16 cellular contexts compared by ENCODE assay signal in the genomic region with DNA sequence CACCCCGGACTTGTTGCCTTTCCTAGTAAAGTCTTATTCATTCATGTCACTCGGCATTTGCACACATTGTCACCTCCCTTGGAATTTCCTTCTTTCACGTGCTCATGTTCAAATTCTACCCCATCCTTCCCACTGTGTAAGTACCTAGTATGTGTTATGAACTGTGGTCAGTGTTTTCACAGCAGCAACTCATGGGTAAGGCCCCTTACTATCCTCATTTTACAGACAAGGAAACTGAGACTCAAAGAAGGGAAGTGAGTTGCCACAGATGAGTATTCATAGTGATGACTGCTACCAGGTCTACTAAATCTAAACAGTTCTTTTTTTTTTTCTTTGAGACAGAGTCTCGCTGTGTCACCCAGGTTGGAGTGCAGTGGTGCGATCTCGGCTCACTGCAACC.
"Had no signal": no experiment of that assay in that cellular context is flagged by ENCODE, and none has a peak within 500 bp of the region (broad histone marks: within the 10 kb centered on the region; RNA-seq: fewer than 3 reads in every experiment).

No MANE protein-coding gene starts in this region.

- H3K27me3 Mint-ChIP-seq: activated CD4-positive, alpha-beta T cell treated with anti-CD3 and anti-CD28 coated beads for 36 hours; activated CD8-positive, alpha-beta T cell treated with anti-CD3 and anti-CD28 coated beads for 36 hours; naive thymus-derived CD4-positive, alpha-beta T cell; stimulated activated naive CD8-positive, alpha-beta T cell treated with anti-CD3 and anti-CD28 coated beads, Interleukin-15, amount 100 ng/mL, for 72 hours had no signal

- H3K9me3 Mint-ChIP-seq: activated CD8-positive, alpha-beta T cell treated with anti-CD3 and anti-CD28 coated beads for 36 hours; activated naive CD4-positive, alpha-beta T cell treated with anti-CD3 and anti-CD28 coated beads, Interleukin-2, amount 10 ng/mL, durations not matched to agents 7 days and 5 days; activated T-helper 2 cell treated with anti-CD3 and anti-CD28 coated beads, Interferon-gamma antibody, Interleukin-2, Interleukin-4, amounts not matched to agents 10 μg/mL and 5 μg/mL and 100 μg/mL, durations not matched to agents 14 hours and 24 hours and 36 hours; stimulated activated naive CD8-positive, alpha-beta T cell treated with anti-CD3 and anti-CD28 coated beads, Interleukin-15, amount 100 ng/mL, for 72 hours had no signal

- H3K36me3 Mint-ChIP-seq: activated naive CD4-positive, alpha-beta T cell treated with anti-CD3 and anti-CD28 coated beads, Interleukin-2, amount 10 ng/mL, durations not matched to agents 7 days and 5 days; naive thymus-derived CD4-positive, alpha-beta T cell had no signal

- H3K4me3 Mint-ChIP-seq: activated CD4-positive, alpha-beta T cell treated with anti-CD3 and anti-CD28 coated beads for 36 hours; activated CD8-positive, alpha-beta T cell treated with anti-CD3 and anti-CD28 coated beads for 36 hours; activated naive CD4-positive, alpha-beta T cell treated with anti-CD3 and anti-CD28 coated beads, Interleukin-2, amount 10 ng/mL, durations not matched to agents 7 days and 5 days; naive thymus-derived CD4-positive, alpha-beta T cell; stimulated activated naive CD8-positive, alpha-beta T cell treated with anti-CD3 and anti-CD28 coated beads, Interleukin-15, amount 100 ng/mL, for 72 hours had no signal

- DNase-seq: activated CD4-positive, alpha-beta T cell treated with anti-CD3 and anti-CD28 coated beads for 36 hours; activated CD8-positive, alpha-beta T cell treated with anti-CD3 and anti-CD28 coated beads for 36 hours; activated naive CD4-positive, alpha-beta T cell treated with anti-CD3 and anti-CD28 coated beads, Interleukin-2, amount 10 ng/mL, durations not matched to agents 7 days and 5 days; central memory CD4-positive, alpha-beta T cell; cortex of kidney; effector CD8-positive, alpha-beta T cell; heart left ventricle; mammary epithelial cell; naive thymus-derived CD4-positive, alpha-beta T cell; retina; stimulated activated CD4-positive, alpha-beta T cell treated with anti-CD3 and anti-CD28 coated beads, Interleukin-4, amount 100 ng/mL, for 1 hour; stimulated activated CD8-positive, alpha-beta memory T cell treated with anti-CD3 and anti-CD28 coated beads, Interleukin-4, amount 100 ng/mL, for 48 hours; stimulated activated naive CD8-positive, alpha-beta T cell treated with anti-CD3 and anti-CD28 coated beads, Interleukin-15, amount 100 ng/mL, for 72 hours; WERI-Rb-1 had no signal

- FAIRE-seq: frontal cortex had no signal

- ATAC-seq: activated CD4-positive, alpha-beta T cell treated with anti-CD3 and anti-CD28 coated beads for 36 hours; activated CD8-positive, alpha-beta T cell treated with anti-CD3 and anti-CD28 coated beads for 36 hours; heart left ventricle; naive thymus-derived CD4-positive, alpha-beta T cell; stimulated activated naive CD8-positive, alpha-beta T cell treated with anti-CD3 and anti-CD28 coated beads, Interleukin-15, amount 100 ng/mL, for 72 hours had no signal

- H3K27ac Mint-ChIP-seq: activated CD4-positive, alpha-beta T cell treated with anti-CD3 and anti-CD28 coated beads for 36 hours; activated CD8-positive, alpha-beta T cell treated with anti-CD3 and anti-CD28 coated beads for 36 hours; activated naive CD4-positive, alpha-beta T cell treated with anti-CD3 and anti-CD28 coated beads, Interleukin-2, amount 10 ng/mL, durations not matched to agents 7 days and 5 days; activated T-helper 2 cell treated with anti-CD3 and anti-CD28 coated beads, Interferon-gamma antibody, Interleukin-2, Interleukin-4, amounts not matched to agents 10 μg/mL and 5 μg/mL and 100 μg/mL, durations not matched to agents 14 hours and 24 hours and 36 hours; naive thymus-derived CD4-positive, alpha-beta T cell; stimulated activated naive CD8-positive, alpha-beta T cell treated with anti-CD3 and anti-CD28 coated beads, Interleukin-15, amount 100 ng/mL, for 72 hours had no signal
